In the genomic region with DNA sequence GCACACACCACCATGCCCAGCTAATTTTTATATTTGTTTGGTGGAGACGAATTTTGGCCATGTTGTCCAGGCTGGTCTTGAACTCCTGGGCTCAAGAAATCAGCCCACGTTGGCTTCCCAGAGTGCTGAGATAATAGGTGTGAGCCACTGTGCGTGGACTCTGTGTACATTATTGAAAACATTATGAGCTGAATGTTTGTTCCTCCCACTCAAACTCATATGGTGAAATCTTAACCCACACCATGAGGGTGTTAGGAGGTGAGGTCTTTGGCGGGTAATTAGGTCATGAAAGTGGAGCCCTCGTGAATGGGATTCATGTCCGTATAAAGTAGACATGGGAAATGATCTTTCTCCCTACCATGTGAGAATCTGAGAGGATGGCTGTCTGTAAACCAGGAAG, we compare ENCODE assay signal across 21 cellular contexts.
DNase-seq lines count a peak whose midpoint lies in the region; FAIRE-seq and TF ChIP-seq lines count a peak whose summit lies in the region.
"Had no signal": no experiment of that assay in that cellular context is flagged by ENCODE, and none has a peak within 500 bp of the region (broad histone marks: within the 10 kb centered on the region; RNA-seq: fewer than 3 reads in every experiment).

No MANE protein-coding gene starts in this region.

- H3K4me3 Mint-ChIP-seq in chondrocyte (ENCODE audit: unreplicated experiment) = no peak overlapping the region
- H3K4me3 Mint-ChIP-seq: CD4-positive, alpha-beta T cell had no signal

- H3K23ac ChIP-seq in trophoblast cell (ENCODE audit: low read length) = no peak overlapping the region

- no peak overlapping the region for H2BK5ac ChIP-seq in trophoblast cell (ENCODE audit: low read depth, low read length, poor library complexity)

- WGBS in trophoblast cell (ENCODE audit: extremely low coverage, insufficient coverage, insufficient read length) = no CpG with 5 or more reads among the region's 6 CpGs

- peaks cover 21% of the 10 kb centered on the region for H3K36me3 Mint-ChIP-seq in chondrocyte (ENCODE audit: low read depth)

- no peak overlapping the region for H2AFZ ChIP-seq in trophoblast cell (ENCODE audit: insufficient read depth, low read length, poor library complexity)
- no peak overlapping the region for H2AFZ ChIP-seq in osteoblast (ENCODE audit: low read length)

- H3K4ac ChIP-seq in trophoblast cell (ENCODE audit: low read depth, low read length) = no peak overlapping the region

- peaks cover 7% of the 10 kb centered on the region for H4K20me1 ChIP-seq in osteoblast (ENCODE audit: insufficient read depth, low read length)

- no peak for DNase-seq in GM19239 (ENCODE audit: insufficient read length, low spot score)
- DNase-seq in HTR-8/SVneo (ENCODE audit: insufficient read length, low spot score) = no peak
- DNase-seq in chondrocyte (ENCODE audit: low spot score) = no peak
- no peak for DNase-seq in trophoblast cell
- no peak for DNase-seq in HCEC 1CT
- no peak for DNase-seq in islet precursor cell
- DNase-seq in osteoblast (ENCODE audit: insufficient read length, low spot score, missing footprints) = no peak
- no peak for DNase-seq in stimulated activated CD4-positive, alpha-beta T cell treated with anti-CD3 and anti-CD28 coated beads, Interleukin-4, amount 100 ng/mL, for 1 hour
- DNase-seq: AML-193; Caco-2; CD4-positive, alpha-beta T cell; GOT3; H7; KBM-7 had no signal

- no peak overlapping the region for H2BK12ac ChIP-seq in trophoblast cell (ENCODE audit: low read length)

- peaks cover 11% of the 10 kb centered on the region for H3K4me1 Mint-ChIP-seq in chondrocyte (ENCODE audit: low read depth)

- H3K9me3 ChIP-seq in trophoblast cell (ENCODE audit: insufficient read depth, low read depth, low read length) (no peaks in the 10 kb centered on the region), osteoblast (ENCODE audit: low read depth, low read length) (no peaks in the 10 kb centered on the region)
- H3K9me3 ChIP-seq: Caco-2 had no signal

- H3K27ac Mint-ChIP-seq in chondrocyte (ENCODE audit: unreplicated experiment) = peak overlapping the region; percentile 17
- H3K27ac Mint-ChIP-seq: CD4-positive, alpha-beta T cell had no signal

- H4K12ac ChIP-seq in trophoblast cell (ENCODE audit: low read depth, low read length) = no peak overlapping the region

- H3K27me3 Mint-ChIP-seq in chondrocyte (ENCODE audit: low read depth) = no peaks in the 10 kb centered on the region
- H3K27me3 Mint-ChIP-seq: CD4-positive, alpha-beta T cell had no signal

- H3K27ac ChIP-seq in trophoblast cell (ENCODE audit: low read depth, low read length) = no peak overlapping the region
- H3K27ac ChIP-seq in osteoblast (ENCODE audit: low read depth, low read length) = no peak overlapping the region
- H3K27ac ChIP-seq: C4-2B, HL-60 had no signal

- no peak overlapping the region for H4K8ac ChIP-seq in trophoblast cell (ENCODE audit: low read depth, low read length)

- H3K27me3 ChIP-seq in trophoblast cell (ENCODE audit: insufficient read depth, low read length) = no peaks in the 10 kb centered on the region
- no peaks in the 10 kb centered on the region for H3K27me3 ChIP-seq in osteoblast (ENCODE audit: insufficient read depth, low read length)

- H3K4me3 ChIP-seq in trophoblast cell (ENCODE audit: low read depth, low read length) = no peak overlapping the region
- H3K4me3 ChIP-seq in osteoblast (ENCODE audit: insufficient read depth, low read length) = no peak overlapping the region

- peak overlapping the region; percentile 41 for H3K9ac ChIP-seq in trophoblast cell (ENCODE audit: low read length)

- H3K79me2 ChIP-seq in trophoblast cell (ENCODE audit: control insufficient read depth, insufficient read depth, low read length, poor library complexity) (peaks cover 2% of the 10 kb centered on the region), osteoblast (ENCODE audit: insufficient read depth, low read length) (peaks cover 94% of the 10 kb centered on the region)

- TF ChIP-seq CTCF in chondrocyte (IDR thresholded peaks at IDR 0.05) = no peak
- TF ChIP-seq CTCF in osteoblast (IDR thresholded peaks at IDR 0.05; ENCODE audit: extremely low read depth, low read depth, low read length) = no peak

- H3K18ac ChIP-seq in trophoblast cell (ENCODE audit: low read length) = no peak overlapping the region

- no peaks in the 10 kb centered on the region for H3K36me3 ChIP-seq in trophoblast cell (ENCODE audit: control insufficient read depth in 1 of 2, insufficient read depth in 2 of 2, low read length in 2 of 2)
- peaks cover 3% of the 10 kb centered on the region for H3K36me3 ChIP-seq in osteoblast (ENCODE audit: insufficient read depth, low read length)

- no peak overlapping the region for H2AK5ac ChIP-seq in trophoblast cell (ENCODE audit: low read length)

- H2BK120ac ChIP-seq in trophoblast cell (ENCODE audit: insufficient read depth, low read length, poor library complexity) = no peak overlapping the region

- FAIRE-seq in GM19239 (lab: Jason Lieb, UNC) (peak; percentile 51), HTR-8/SVneo (lab: Jason Lieb, UNC) (peak; percentile 16)
- FAIRE-seq: A204.1, D721Med, G401.6, GM12891, GM18507 had no signal

- H3K4me2 ChIP-seq in trophoblast cell (ENCODE audit: low read length) (no peak overlapping the region), osteoblast (ENCODE audit: insufficient read depth, low read length) (no peak overlapping the region)

- peaks cover 1% of the 10 kb centered on the region for H3K79me1 ChIP-seq in trophoblast cell (ENCODE audit: low read length)

- no peak overlapping the region for H3K14ac ChIP-seq in trophoblast cell (ENCODE audit: low read length)

- H3K9me3 Mint-ChIP-seq in chondrocyte (ENCODE audit: low read depth) = no peaks in the 10 kb centered on the region
- H3K9me3 Mint-ChIP-seq: CD4-positive, alpha-beta T cell had no signal

- H3K4me1 ChIP-seq in trophoblast cell (ENCODE audit: control insufficient read depth in 1 of 2, insufficient read depth in 2 of 2, low read length in 2 of 2) (peaks cover 1 to 2% of the 10 kb centered on the region in 2 experiments), osteoblast (ENCODE audit: insufficient read depth, low read length) (no peaks in the 10 kb centered on the region)

- H4K91ac ChIP-seq in trophoblast cell (ENCODE audit: low read depth, low read length) = no peak overlapping the region
